8 cellular contexts compared by ENCODE assay signal in the genomic region with DNA sequence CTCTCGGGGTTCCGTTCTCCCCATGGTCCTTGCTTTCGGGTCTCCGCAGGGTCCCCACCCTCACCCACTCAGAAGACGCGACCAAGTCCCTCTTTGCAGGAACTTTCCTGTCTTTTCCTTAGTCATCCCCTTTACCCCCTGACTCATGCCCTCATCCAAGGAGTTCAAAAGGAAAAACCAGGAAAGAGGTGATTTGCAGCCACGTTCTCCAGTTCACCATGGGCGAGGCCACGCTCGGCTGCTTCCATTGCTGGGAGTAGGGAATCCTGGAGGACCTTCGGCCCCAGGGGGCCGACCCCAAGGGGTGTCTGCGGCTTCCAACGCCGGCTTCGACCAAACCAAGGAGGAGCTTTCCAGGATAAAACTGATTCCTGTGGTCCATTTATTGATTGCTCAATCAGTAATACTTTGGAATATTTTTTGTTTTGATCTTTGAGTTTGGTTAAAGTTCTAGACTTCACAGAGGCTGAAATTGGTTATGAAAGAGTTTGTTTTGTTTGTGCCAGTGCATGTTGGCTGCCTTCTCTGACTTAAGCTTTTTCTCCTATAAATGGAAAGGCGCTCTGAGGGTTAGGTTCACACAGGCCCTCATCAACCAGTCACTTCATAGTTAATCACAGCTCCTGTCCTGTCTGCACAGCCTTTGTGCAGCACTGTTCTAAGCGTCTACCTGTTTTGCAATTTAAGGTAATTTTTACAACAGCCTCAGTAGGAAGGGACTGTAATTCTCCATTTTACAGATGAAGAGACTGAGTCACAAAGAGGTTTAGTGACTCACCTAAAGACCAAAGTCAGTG. TPM values are rescaled to one million over a fixed set of nuclear protein-coding genes. Genes with fewer than 3 reads are reported as not detected.
DNase-seq lines count a peak whose midpoint lies in the region; ATAC-seq, FAIRE-seq and TF ChIP-seq lines count a peak whose summit lies in the region.

No MANE protein-coding gene starts in this region.

- H3K9me3 ChIP-seq in OCI-LY1 (ENCODE audit: low read length) (no peaks in the 10 kb centered on the region), endocrine pancreas (ENCODE audit: control insufficient read depth, low read length) (no peaks in the 10 kb centered on the region), muscle layer of colon (ENCODE audit: low read length) (no peaks in the 10 kb centered on the region)

- no peaks in the 10 kb centered on the region for H3K27me3 ChIP-seq in OCI-LY1 (ENCODE audit: insufficient read depth, low read length)
- no peaks in the 10 kb centered on the region for H3K27me3 ChIP-seq in endocrine pancreas (ENCODE audit: control insufficient read depth, insufficient read depth, low read length)
- H3K27me3 ChIP-seq in muscle layer of colon (ENCODE audit: control insufficient read depth in 1 of 2, insufficient read depth in 2 of 2, low read length in 2 of 2) = no peaks in the 10 kb centered on the region

- H3K4me1 Mint-ChIP-seq in Calu3 (ENCODE audit: low read depth, unreplicated experiment) = peaks cover 22% of the 10 kb centered on the region

- 0 out of 2 replicates have a peak, but pooled peaks cover 3% of the 10 kb centered on the region for H3F3A ChIP-seq in OCI-LY1 (ENCODE audit: insufficient read depth, low read length)

- H4K20me1 ChIP-seq in OCI-LY1 (ENCODE audit: insufficient read depth, low read length) = no peaks in the 10 kb centered on the region

- no peak overlapping the region; the same call in 1 of the 2 replicates for H3K9ac ChIP-seq in OCI-LY1 (ENCODE audit: low read length)
- H3K9ac ChIP-seq in endocrine pancreas (ENCODE audit: control insufficient read depth, insufficient read depth, low read length) = peak overlapping the region; percentile 65
- peak overlapping the region; percentile 80 for H3K9ac ChIP-seq in muscle layer of colon (ENCODE audit: low read length)

- TF ChIP-seq CTCF in Calu3 (IDR thresholded peaks at IDR 0.05; ENCODE audit: unreplicated experiment) (no peak), OCI-LY1 (IDR thresholded peaks at IDR 0.05; ENCODE audit: low read length) (no peak)

- H3K79me2 ChIP-seq in OCI-LY1 (ENCODE audit: insufficient read depth, low read length) = no peaks in the 10 kb centered on the region

- peak overlapping the region; percentile 89 for H3K4me2 ChIP-seq in OCI-LY1 (ENCODE audit: low read length)

- H2AFZ ChIP-seq in OCI-LY1 (ENCODE audit: low read length) = no peak overlapping the region

- peaks cover 12% of the 10 kb centered on the region for H3K4me1 ChIP-seq in OCI-LY1 (ENCODE audit: insufficient read depth, low read length, severe bottlenecking)
- no peaks in the 10 kb centered on the region for H3K4me1 ChIP-seq in endocrine pancreas (ENCODE audit: control insufficient read depth, insufficient read depth, low read length)
- H3K4me1 ChIP-seq in muscle layer of colon (ENCODE audit: insufficient read depth, low read length) = peaks cover 35% of the 10 kb centered on the region

- H3K9me3 Mint-ChIP-seq in Calu3 (ENCODE audit: low read depth, unreplicated experiment) = no peaks in the 10 kb centered on the region

- FAIRE-seq in frontal cortex (lab: Jason Lieb, UNC) = no peak

- no peaks in the 10 kb centered on the region for H3K27me3 Mint-ChIP-seq in Calu3 (ENCODE audit: unreplicated experiment)

- H3K4me3 ChIP-seq in OCI-LY1 (ENCODE audit: low read depth, low read length, poor library complexity, severe bottlenecking) = peak overlapping the region; percentile 61
- H3K4me3 ChIP-seq in endocrine pancreas (ENCODE audit: control insufficient read depth, insufficient read depth, low read length) = peak overlapping the region; percentile 50
- peak overlapping the region; percentile 67 to 97 for H3K4me3 ChIP-seq in muscle layer of colon (ENCODE audit: low read depth in 1 of 2, low read length in 2 of 2)

- intact Hi-C loops in Calu3 (cut with micrococcal nuclease; ENCODE audit: unreplicated experiment) = loop anchor here (5.0 kb wide), 1 partner anchor 45 kb away; no protein-coding TSS in a partner anchor

- no peaks in the 10 kb centered on the region for H3K9me2 ChIP-seq in OCI-LY1 (ENCODE audit: low read depth, low read length)

- BruUV-seq in Calu3 (replicated peaks; lab: Mats Ljungman, UMichigan) = TSS peak; percentile 51

- CTCF ChIA-PET in Calu3 (lab: Charles Lee) = interaction anchor here (0.7 to 2.2 kb wide), 4 partner anchors 10 to 85 kb away, joined by 3 to 19 read pairs (median 6); a partner anchor contains a TSS

- H3K36me3 ChIP-seq in OCI-LY1 (ENCODE audit: insufficient read depth, low read length) (no peaks in the 10 kb centered on the region), endocrine pancreas (ENCODE audit: control insufficient read depth, insufficient read depth, low read length) (no peaks in the 10 kb centered on the region), muscle layer of colon (ENCODE audit: insufficient read depth, low read length) (no peaks in the 10 kb centered on the region)

- H3K27ac Mint-ChIP-seq in Calu3 (ENCODE audit: unreplicated experiment) = peak overlapping the region; percentile 85

- peaks cover 18% of the 10 kb centered on the region for H3K36me3 Mint-ChIP-seq in Calu3 (ENCODE audit: insufficient read depth, unreplicated experiment)

- H3K4me3 Mint-ChIP-seq in Calu3 (ENCODE audit: low read depth, unreplicated experiment) = peak overlapping the region; percentile 91

- H3K27ac ChIP-seq in OCI-LY1 (ENCODE audit: low read depth, low read length, poor library complexity, severe bottlenecking) (no peak overlapping the region), muscle layer of colon (ENCODE audit: low read depth, low read length) (peak overlapping the region; percentile 75)

- peak; percentile 26 for DNase-seq in Calu3
- DNase-seq in frontal cortex (ENCODE audit: low spot score in 2 of 2) = no peak
- no peak for DNase-seq in GM19238 (ENCODE audit: insufficient read length, low spot score)

- ATAC-seq in HG02571 (IDR thresholded peaks at IDR 0.05; ENCODE audit: unreplicated experiment) = no peak
- no peak for ATAC-seq in HG02852 (IDR thresholded peaks at IDR 0.05; ENCODE audit: unreplicated experiment)

RNA-seq across cellular contexts. Expression of a gene that starts 0.8 kb away (rescaled TPM):
- total RNA-seq in Calu3 (2022) (152 and 168 TPM in 2 replicates), frontal cortex (24.1 TPM)
